In genomic region chr2:218387369-218388194, GRCh38 we compare ENCODE assay signal across 1 cellular context.
TF ChIP-seq lines count a peak whose summit lies in the region.

No MANE protein-coding gene starts in this region.

TF ChIP-seq in HEK293, 187 proteins besides CTCF, POLR2A, EP300 and RAD21 (continued from another document and continues in another):
- TF ChIP-seq, protein P1, sequence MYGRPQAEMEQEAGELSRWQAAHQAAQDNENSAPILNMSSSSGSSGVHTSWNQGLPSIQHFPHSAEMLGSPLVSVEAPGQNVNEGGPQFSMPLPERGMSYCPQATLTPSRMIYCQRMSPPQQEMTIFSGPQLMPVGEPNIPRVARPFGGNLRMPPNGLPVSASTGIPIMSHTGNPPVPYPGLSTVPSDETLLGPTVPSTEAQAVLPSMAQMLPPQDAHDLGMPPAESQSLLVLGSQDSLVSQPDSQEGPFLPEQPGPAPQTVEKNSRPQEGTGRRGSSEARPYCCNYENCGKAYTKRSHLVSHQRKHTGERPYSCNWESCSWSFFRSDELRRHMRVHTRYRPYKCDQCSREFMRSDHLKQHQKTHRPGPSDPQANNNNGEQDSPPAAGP (tag by site-specific recombination; IDR thresholded peaks at IDR 0.05): peak; percentile 34; the same call in 1 of the 2 replicates
- TF ChIP-seq RBAK (tag by site-specific recombination; IDR thresholded peaks at IDR 0.05) (no peak), ZNF610 (tag by site-specific recombination; IDR thresholded peaks at IDR 0.05; ENCODE audit: borderline replicate concordance) (no peak), GLIS1 (tag by site-specific recombination; IDR thresholded peaks at IDR 0.05) (peak; percentile 93), ZNF530 (tag by site-specific recombination; IDR thresholded peaks at IDR 0.05; ENCODE audit: low read depth) (no peak), ZNF19 (tag by site-specific recombination; IDR thresholded peaks at IDR 0.05; ENCODE audit: low read depth) (no peak), ZNF366 (tag by site-specific recombination; conservative IDR thresholded peaks at IDR 0.05) (peak; percentile 30; the same call in 1 of the 2 replicates), ZSCAN30 (tag by site-specific recombination; IDR thresholded peaks at IDR 0.05) (peak; percentile 78; the same call in 1 of the 2 replicates), EGR2 (tag by site-specific recombination; IDR thresholded peaks at IDR 0.05; ENCODE audit: low read depth) (peak; percentile 51), SCRT1 (tag by site-specific recombination; IDR thresholded peaks at IDR 0.05; ENCODE audit: borderline replicate concordance) (peak; percentile 33; the same call in 1 of the 2 replicates), YY2 (tag by site-specific recombination; IDR thresholded peaks at IDR 0.05) (peak; percentile 26; the same call in 1 of the 2 replicates), SCRT2 (tag by site-specific recombination; IDR thresholded peaks at IDR 0.05) (peak; percentile 86), GLIS2 (tag by site-specific recombination; IDR thresholded peaks at IDR 0.05) (peak; percentile 78), ZNF341 (tag by site-specific recombination; IDR thresholded peaks at IDR 0.05; ENCODE audit: low read depth) (peak; percentile 28), ZNF398 (tag by site-specific recombination; IDR thresholded peaks at IDR 0.05) (peak; percentile 46), YY1 (tag by site-specific recombination; IDR thresholded peaks at IDR 0.05) (peak; percentile 4; the same call in 1 of the 2 replicates), ZBTB20 (tag by site-specific recombination; IDR thresholded peaks at IDR 0.05) (peak; percentile 26; the same call in 1 of the 2 replicates), ZNF48 (tag by site-specific recombination; IDR thresholded peaks at IDR 0.05) (no peak), ZNF24 (tag by site-specific recombination; IDR thresholded peaks at IDR 0.05) (peak; percentile 48; the same call in 1 of the 2 replicates), OSR2 (tag by site-specific recombination; IDR thresholded peaks at IDR 0.05) (peak; percentile 45; the same call in 1 of the 2 replicates), KLF1 (tag by site-specific recombination; IDR thresholded peaks at IDR 0.05) (peak; percentile 26; the same call in 1 of the 2 replicates), ZNF654 (tag by site-specific recombination; IDR thresholded peaks at IDR 0.05; ENCODE audit: low read depth) (no peak), ZNF624 (tag by site-specific recombination; IDR thresholded peaks at IDR 0.05) (no peak), ZNF561 (tag by site-specific recombination; IDR thresholded peaks at IDR 0.05; ENCODE audit: borderline replicate concordance) (0 out of 2 replicates have a peak, but pooled peaks have one; percentile 40), ZNF639 (tag by site-specific recombination; IDR thresholded peaks at IDR 0.05) (0 out of 2 replicates have a peak, but pooled peaks have one; percentile 13), SP7 (tag by site-specific recombination; IDR thresholded peaks at IDR 0.05) (peak; percentile 44), ZNF549 (tag by site-specific recombination; IDR thresholded peaks at IDR 0.05) (no peak), ZNF311 (tag by site-specific recombination; IDR thresholded peaks at IDR 0.05; ENCODE audit: borderline replicate concordance) (no peak), KLF10 (tag by site-specific recombination; IDR thresholded peaks at IDR 0.05) (no peak), SP2 (tag by site-specific recombination; IDR thresholded peaks at IDR 0.05) (peak; percentile 63), ZNF426 (tag by site-specific recombination; IDR thresholded peaks at IDR 0.05) (no peak), ZXDB (tag by site-specific recombination; IDR thresholded peaks at IDR 0.05) (peak; percentile 73; the same call in 1 of the 2 replicates), ZBTB48 (tag by site-specific recombination; IDR thresholded peaks at IDR 0.05) (no peak), ZEB2 (tag by site-specific recombination; IDR thresholded peaks at IDR 0.05) (0 out of 2 replicates have a peak, but pooled peaks have one; percentile 48), ZNF558 (tag by site-specific recombination; IDR thresholded peaks at IDR 0.05) (no peak), SP3 (tag by site-specific recombination; IDR thresholded peaks at IDR 0.05) (peak; percentile 83), ZNF335 (tag by site-specific recombination; conservative IDR thresholded peaks at IDR 0.05) (peak; percentile 78), ZNF112 (tag by site-specific recombination; IDR thresholded peaks at IDR 0.05) (no peak)
- TF ChIP-seq, protein P2, sequence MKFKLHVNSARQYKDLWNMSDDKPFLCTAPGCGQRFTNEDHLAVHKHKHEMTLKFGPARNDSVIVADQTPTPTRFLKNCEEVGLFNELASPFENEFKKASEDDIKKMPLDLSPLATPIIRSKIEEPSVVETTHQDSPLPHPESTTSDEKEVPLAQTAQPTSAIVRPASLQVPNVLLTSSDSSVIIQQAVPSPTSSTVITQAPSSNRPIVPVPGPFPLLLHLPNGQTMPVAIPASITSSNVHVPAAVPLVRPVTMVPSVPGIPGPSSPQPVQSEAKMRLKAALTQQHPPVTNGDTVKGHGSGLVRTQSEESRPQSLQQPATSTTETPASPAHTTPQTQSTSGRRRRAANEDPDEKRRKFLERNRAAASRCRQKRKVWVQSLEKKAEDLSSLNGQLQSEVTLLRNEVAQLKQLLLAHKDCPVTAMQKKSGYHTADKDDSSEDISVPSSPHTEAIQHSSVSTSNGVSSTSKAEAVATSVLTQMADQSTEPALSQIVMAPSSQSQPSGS (tag by site-specific recombination; IDR thresholded peaks at IDR 0.05; ENCODE audit: low read depth): peak; percentile 72
- TF ChIP-seq, protein P3, sequence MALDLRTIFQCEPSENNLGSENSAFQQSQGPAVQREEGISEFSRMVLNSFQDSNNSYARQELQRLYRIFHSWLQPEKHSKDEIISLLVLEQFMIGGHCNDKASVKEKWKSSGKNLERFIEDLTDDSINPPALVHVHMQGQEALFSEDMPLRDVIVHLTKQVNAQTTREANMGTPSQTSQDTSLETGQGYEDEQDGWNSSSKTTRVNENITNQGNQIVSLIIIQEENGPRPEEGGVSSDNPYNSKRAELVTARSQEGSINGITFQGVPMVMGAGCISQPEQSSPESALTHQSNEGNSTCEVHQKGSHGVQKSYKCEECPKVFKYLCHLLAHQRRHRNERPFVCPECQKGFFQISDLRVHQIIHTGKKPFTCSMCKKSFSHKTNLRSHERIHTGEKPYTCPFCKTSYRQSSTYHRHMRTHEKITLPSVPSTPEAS (tag by site-specific recombination; IDR thresholded peaks at IDR 0.05): no peak
- TF ChIP-seq, protein P4, sequence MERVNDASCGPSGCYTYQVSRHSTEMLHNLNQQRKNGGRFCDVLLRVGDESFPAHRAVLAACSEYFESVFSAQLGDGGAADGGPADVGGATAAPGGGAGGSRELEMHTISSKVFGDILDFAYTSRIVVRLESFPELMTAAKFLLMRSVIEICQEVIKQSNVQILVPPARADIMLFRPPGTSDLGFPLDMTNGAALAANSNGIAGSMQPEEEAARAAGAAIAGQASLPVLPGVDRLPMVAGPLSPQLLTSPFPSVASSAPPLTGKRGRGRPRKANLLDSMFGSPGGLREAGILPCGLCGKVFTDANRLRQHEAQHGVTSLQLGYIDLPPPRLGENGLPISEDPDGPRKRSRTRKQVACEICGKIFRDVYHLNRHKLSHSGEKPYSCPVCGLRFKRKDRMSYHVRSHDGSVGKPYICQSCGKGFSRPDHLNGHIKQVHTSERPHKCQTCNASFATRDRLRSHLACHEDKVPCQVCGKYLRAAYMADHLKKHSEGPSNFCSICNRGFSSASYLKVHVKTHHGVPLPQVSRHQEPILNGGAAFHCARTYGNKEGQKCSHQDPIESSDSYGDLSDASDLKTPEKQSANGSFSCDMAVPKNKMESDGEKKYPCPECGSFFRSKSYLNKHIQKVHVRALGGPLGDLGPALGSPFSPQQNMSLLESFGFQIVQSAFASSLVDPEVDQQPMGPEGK (tag by site-specific recombination; IDR thresholded peaks at IDR 0.05): peak; percentile 77
- TF ChIP-seq, protein P5, sequence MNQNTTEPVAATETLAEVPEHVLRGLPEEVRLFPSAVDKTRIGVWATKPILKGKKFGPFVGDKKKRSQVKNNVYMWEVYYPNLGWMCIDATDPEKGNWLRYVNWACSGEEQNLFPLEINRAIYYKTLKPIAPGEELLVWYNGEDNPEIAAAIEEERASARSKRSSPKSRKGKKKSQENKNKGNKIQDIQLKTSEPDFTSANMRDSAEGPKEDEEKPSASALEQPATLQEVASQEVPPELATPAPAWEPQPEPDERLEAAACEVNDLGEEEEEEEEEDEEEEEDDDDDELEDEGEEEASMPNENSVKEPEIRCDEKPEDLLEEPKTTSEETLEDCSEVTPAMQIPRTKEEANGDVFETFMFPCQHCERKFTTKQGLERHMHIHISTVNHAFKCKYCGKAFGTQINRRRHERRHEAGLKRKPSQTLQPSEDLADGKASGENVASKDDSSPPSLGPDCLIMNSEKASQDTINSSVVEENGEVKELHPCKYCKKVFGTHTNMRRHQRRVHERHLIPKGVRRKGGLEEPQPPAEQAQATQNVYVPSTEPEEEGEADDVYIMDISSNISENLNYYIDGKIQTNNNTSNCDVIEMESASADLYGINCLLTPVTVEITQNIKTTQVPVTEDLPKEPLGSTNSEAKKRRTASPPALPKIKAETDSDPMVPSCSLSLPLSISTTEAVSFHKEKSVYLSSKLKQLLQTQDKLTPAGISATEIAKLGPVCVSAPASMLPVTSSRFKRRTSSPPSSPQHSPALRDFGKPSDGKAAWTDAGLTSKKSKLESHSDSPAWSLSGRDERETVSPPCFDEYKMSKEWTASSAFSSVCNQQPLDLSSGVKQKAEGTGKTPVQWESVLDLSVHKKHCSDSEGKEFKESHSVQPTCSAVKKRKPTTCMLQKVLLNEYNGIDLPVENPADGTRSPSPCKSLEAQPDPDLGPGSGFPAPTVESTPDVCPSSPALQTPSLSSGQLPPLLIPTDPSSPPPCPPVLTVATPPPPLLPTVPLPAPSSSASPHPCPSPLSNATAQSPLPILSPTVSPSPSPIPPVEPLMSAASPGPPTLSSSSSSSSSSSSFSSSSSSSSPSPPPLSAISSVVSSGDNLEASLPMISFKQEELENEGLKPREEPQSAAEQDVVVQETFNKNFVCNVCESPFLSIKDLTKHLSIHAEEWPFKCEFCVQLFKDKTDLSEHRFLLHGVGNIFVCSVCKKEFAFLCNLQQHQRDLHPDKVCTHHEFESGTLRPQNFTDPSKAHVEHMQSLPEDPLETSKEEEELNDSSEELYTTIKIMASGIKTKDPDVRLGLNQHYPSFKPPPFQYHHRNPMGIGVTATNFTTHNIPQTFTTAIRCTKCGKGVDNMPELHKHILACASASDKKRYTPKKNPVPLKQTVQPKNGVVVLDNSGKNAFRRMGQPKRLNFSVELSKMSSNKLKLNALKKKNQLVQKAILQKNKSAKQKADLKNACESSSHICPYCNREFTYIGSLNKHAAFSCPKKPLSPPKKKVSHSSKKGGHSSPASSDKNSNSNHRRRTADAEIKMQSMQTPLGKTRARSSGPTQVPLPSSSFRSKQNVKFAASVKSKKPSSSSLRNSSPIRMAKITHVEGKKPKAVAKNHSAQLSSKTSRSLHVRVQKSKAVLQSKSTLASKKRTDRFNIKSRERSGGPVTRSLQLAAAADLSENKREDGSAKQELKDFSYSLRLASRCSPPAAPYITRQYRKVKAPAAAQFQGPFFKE (tag by site-specific recombination; IDR thresholded peaks at IDR 0.05; ENCODE audit: borderline replicate concordance): no peak
- TF ChIP-seq, protein P6, sequence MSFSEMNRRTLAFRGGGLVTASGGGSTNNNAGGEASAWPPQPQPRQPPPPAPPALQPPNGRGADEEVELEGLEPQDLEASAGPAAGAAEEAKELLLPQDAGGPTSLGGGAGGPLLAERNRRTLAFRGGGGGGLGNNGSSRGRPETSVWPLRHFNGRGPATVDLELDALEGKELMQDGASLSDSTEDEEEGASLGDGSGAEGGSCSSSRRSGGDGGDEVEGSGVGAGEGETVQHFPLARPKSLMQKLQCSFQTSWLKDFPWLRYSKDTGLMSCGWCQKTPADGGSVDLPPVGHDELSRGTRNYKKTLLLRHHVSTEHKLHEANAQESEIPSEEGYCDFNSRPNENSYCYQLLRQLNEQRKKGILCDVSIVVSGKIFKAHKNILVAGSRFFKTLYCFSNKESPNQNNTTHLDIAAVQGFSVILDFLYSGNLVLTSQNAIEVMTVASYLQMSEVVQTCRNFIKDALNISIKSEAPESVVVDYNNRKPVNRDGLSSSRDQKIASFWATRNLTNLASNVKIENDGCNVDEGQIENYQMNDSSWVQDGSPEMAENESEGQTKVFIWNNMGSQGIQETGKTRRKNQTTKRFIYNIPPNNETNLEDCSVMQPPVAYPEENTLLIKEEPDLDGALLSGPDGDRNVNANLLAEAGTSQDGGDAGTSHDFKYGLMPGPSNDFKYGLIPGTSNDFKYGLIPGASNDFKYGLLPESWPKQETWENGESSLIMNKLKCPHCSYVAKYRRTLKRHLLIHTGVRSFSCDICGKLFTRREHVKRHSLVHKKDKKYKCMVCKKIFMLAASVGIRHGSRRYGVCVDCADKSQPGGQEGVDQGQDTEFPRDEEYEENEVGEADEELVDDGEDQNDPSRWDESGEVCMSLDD (tag by site-specific recombination; IDR thresholded peaks at IDR 0.05): 0 out of 2 replicates have a peak, but pooled peaks have one; percentile 11
- TF ChIP-seq, protein P7, sequence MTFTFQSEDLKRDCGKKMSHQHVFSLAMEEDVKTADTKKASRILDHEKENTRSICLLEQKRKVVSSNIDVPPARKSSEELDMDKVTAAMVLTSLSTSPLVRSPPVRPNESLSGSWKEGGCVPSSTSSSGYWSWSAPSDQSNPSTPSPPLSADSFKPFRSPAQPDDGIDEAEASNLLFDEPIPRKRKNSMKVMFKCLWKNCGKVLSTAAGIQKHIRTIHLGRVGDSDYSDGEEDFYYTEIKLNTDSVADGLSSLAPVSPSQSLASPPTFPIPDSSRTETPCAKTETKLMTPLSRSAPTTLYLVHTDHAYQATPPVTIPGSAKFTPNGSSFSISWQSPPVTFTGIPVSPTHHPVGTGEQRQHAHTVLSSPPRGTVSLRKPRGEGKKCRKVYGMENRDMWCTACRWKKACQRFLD (tag by site-specific recombination; IDR thresholded peaks at IDR 0.05): no peak
